In genomic region chr1:219119839-219120238, GRCh38 we compare ENCODE assay signal across 21 cellular contexts.
DNase-seq lines count a peak whose midpoint lies in the region; ATAC-seq and TF ChIP-seq lines count a peak whose summit lies in the region.
"Had no signal": no experiment of that assay in that cellular context is flagged by ENCODE, and none has a peak within 500 bp of the region (broad histone marks: within the 10 kb centered on the region; RNA-seq: fewer than 3 reads in every experiment).

No MANE protein-coding gene starts in this region.

- no peak for TF ChIP-seq POLR2A in erythroblast (IDR thresholded peaks at IDR 0.05; ENCODE audit: low read length)

- DNase-seq in SKM-1 treated with dmso at 0.1 percent for 144 hours (lab: John Stamatoyannopoulos, UW; ENCODE audit: unreplicated experiment) (peak; percentile 27), SKM-1 (lab: John Stamatoyannopoulos, UW; ENCODE audit: unreplicated experiment) (no peak), NOMO-1 treated with DMSO at 0.1 percent for 48 hours (lab: John Stamatoyannopoulos, UW; ENCODE audit: unreplicated experiment) (peak; percentile 68), erythroblast (lab: John Stamatoyannopoulos, UW) (peak; percentile 24 to 67), AG08396 (ENCODE audit: low spot score) (no peak)
- DNase-seq in activated CD8-positive, alpha-beta memory T cell treated with anti-CD3 and anti-CD28 coated beads, Interleukin-2, amount 50 U/mL, for 4 hours: no peak
- DNase-seq: activated CD4-positive, alpha-beta T cell treated with anti-CD3 and anti-CD28 coated beads for 36 hours; activated CD8-positive, alpha-beta memory T cell treated with anti-CD3 and anti-CD28 coated beads, Interleukin-2, amount 10 ng/mL, durations not matched to agents 7 days and 5 days; dermis blood vessel endothelial cell; glutamatergic neuron; H9; left colon; naive thymus-derived CD8-positive, alpha-beta T cell; NCI-H1105; NCI-H510A treated with DMSO at 0.1 percent for 48 hours; pancreas; right cardiac atrium; stimulated activated CD4-positive, alpha-beta T cell treated with anti-CD3 and anti-CD28 coated beads, Interleukin-15, amount 100 ng/mL, for 24 hours had no signal

- ATAC-seq in GM18867 (IDR thresholded peaks at IDR 0.05; ENCODE audit: unreplicated experiment): no peak
- ATAC-seq: activated CD4-positive, alpha-beta T cell treated with anti-CD3 and anti-CD28 coated beads for 36 hours; activated CD8-positive, alpha-beta memory T cell treated with anti-CD3 and anti-CD28 coated beads, Interleukin-2, amount 10 ng/mL, durations not matched to agents 7 days and 5 days; left colon; naive thymus-derived CD8-positive, alpha-beta T cell had no signal

- H3K4me3 ChIP-seq in subcutaneous abdominal adipose tissue (ENCODE audit: low read depth in 1 of 5, low read length in 5 of 5): no peak overlapping the region
- H3K4me3 ChIP-seq: pancreas had no signal

- peaks cover 3 to 39% (median 14%) of the 10 kb centered on the region in 5 donors for H3K4me1 ChIP-seq in subcutaneous abdominal adipose tissue (ENCODE audit: control insufficient read depth in 5 of 5, insufficient read depth in 5 of 5, low read length in 5 of 5)
- H3K4me1 ChIP-seq: pancreas had no signal

- no peaks in the 10 kb centered on the region for H3K9me3 ChIP-seq in subcutaneous abdominal adipose tissue (ENCODE audit: control insufficient read depth in 5 of 5, low read length in 5 of 5)
- H3K9me3 ChIP-seq: pancreas had no signal

- no peaks in the 10 kb centered on the region for H3K36me3 ChIP-seq in subcutaneous abdominal adipose tissue (ENCODE audit: control insufficient read depth in 5 of 5, insufficient read depth in 5 of 5, low read length in 5 of 5)
- H3K36me3 ChIP-seq: pancreas had no signal

- no peaks in the 10 kb centered on the region for H3K27me3 ChIP-seq in subcutaneous abdominal adipose tissue (ENCODE audit: control insufficient read depth in 5 of 5, insufficient read depth in 4 of 5, low read length in 5 of 5)
- H3K27me3 ChIP-seq: pancreas had no signal

- no peak overlapping the region for H3K9ac ChIP-seq in subcutaneous abdominal adipose tissue (ENCODE audit: low read length in 5 of 5)

- H3K27ac ChIP-seq in subcutaneous abdominal adipose tissue (ENCODE audit: low read depth, low read length): peak overlapping the region; percentile 94
- H3K27ac ChIP-seq: C4-2B, pancreas had no signal

Comparison
In these comparisons a context has a peak if more than half of its experiments do, and no peak if none do; other contexts are left out.
1. DNase-seq: peak in SKM-1 treated with dmso at 0.1 percent for 144 hours (single experiment), NOMO-1 treated with DMSO at 0.1 percent for 48 hours (single experiment) and erythroblast (2 of 2); none in SKM-1 (single experiment), AG08396 (single experiment) and activated CD8-positive, alpha-beta memory T cell treated with anti-CD3 and anti-CD28 coated beads, Interleukin-2, amount 50 U/mL, for 4 hours (single experiment).